ENCODE assay signal across 1 cellular context in the genomic region with DNA sequence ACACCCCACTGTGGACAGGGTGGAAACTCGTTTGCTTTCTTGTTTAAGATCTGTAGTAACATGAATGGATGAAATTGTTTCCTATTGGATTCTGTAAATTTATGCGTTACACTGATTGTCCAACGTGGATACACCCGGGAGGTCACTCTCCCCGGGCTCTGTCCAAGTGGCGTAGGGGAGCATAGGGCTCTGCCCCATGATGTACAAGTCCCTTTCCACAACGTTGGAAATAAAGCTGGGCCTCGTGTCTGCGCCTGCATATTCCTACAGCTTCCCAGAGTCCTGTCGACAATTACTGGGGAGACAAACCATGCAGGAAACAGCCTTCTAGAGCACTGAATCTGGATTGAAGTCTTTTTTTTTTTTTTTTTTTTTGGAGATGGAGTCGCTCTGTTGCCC.
TF ChIP-seq lines count a peak whose summit lies in the region.

No MANE protein-coding gene starts in this region.

TF ChIP-seq in HepG2, 621 proteins besides CTCF, POLR2A, EP300 and RAD21 (continues in another document):
- TF ChIP-seq KAT7 (CRISPR knock-in tag; IDR thresholded peaks at IDR 0.05; ENCODE audit: borderline replicate concordance): 0 out of 2 replicates have a peak, but pooled peaks have one; percentile 7
- TF ChIP-seq, protein P1, sequence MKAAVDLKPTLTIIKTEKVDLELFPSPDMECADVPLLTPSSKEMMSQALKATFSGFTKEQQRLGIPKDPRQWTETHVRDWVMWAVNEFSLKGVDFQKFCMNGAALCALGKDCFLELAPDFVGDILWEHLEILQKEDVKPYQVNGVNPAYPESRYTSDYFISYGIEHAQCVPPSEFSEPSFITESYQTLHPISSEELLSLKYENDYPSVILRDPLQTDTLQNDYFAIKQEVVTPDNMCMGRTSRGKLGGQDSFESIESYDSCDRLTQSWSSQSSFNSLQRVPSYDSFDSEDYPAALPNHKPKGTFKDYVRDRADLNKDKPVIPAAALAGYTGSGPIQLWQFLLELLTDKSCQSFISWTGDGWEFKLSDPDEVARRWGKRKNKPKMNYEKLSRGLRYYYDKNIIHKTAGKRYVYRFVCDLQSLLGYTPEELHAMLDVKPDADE (CRISPR knock-in tag; IDR thresholded peaks at IDR 0.05): no peak
- TF ChIP-seq PHF20 (CRISPR knock-in tag; IDR thresholded peaks at IDR 0.05): no peak
- TF ChIP-seq KDM6A (CRISPR knock-in tag; IDR thresholded peaks at IDR 0.05; ENCODE audit: low read depth): no peak
- TF ChIP-seq ZBTB7A (CRISPR knock-in tag; IDR thresholded peaks at IDR 0.05): no peak
- TF ChIP-seq, protein P2, sequence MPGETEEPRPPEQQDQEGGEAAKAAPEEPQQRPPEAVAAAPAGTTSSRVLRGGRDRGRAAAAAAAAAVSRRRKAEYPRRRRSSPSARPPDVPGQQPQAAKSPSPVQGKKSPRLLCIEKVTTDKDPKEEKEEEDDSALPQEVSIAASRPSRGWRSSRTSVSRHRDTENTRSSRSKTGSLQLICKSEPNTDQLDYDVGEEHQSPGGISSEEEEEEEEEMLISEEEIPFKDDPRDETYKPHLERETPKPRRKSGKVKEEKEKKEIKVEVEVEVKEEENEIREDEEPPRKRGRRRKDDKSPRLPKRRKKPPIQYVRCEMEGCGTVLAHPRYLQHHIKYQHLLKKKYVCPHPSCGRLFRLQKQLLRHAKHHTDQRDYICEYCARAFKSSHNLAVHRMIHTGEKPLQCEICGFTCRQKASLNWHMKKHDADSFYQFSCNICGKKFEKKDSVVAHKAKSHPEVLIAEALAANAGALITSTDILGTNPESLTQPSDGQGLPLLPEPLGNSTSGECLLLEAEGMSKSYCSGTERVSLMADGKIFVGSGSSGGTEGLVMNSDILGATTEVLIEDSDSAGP (CRISPR knock-in tag; IDR thresholded peaks at IDR 0.05; ENCODE audit: borderline replicate concordance): 0 out of 2 replicates have a peak, but pooled peaks have one; percentile 33
- TF ChIP-seq HIVEP1 (CRISPR knock-in tag; IDR thresholded peaks at IDR 0.05): no peak
- TF ChIP-seq CAMTA2 (CRISPR knock-in tag; IDR thresholded peaks at IDR 0.05; ENCODE audit: borderline replicate concordance): no peak
- TF ChIP-seq, protein P3, sequence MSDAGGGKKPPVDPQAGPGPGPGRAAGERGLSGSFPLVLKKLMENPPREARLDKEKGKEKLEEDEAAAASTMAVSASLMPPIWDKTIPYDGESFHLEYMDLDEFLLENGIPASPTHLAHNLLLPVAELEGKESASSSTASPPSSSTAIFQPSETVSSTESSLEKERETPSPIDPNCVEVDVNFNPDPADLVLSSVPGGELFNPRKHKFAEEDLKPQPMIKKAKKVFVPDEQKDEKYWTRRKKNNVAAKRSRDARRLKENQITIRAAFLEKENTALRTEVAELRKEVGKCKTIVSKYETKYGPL (CRISPR knock-in tag; IDR thresholded peaks at IDR 0.05): no peak
- TF ChIP-seq KLF12 (CRISPR knock-in tag; IDR thresholded peaks at IDR 0.05; ENCODE audit: borderline replicate concordance): no peak
- peak; percentile 35; the same call in 1 of the 2 replicates for TF ChIP-seq POLR2AphosphoS5 (IDR thresholded peaks at IDR 0.05; ENCODE audit: low read depth, low read length)
- TF ChIP-seq, protein P4, sequence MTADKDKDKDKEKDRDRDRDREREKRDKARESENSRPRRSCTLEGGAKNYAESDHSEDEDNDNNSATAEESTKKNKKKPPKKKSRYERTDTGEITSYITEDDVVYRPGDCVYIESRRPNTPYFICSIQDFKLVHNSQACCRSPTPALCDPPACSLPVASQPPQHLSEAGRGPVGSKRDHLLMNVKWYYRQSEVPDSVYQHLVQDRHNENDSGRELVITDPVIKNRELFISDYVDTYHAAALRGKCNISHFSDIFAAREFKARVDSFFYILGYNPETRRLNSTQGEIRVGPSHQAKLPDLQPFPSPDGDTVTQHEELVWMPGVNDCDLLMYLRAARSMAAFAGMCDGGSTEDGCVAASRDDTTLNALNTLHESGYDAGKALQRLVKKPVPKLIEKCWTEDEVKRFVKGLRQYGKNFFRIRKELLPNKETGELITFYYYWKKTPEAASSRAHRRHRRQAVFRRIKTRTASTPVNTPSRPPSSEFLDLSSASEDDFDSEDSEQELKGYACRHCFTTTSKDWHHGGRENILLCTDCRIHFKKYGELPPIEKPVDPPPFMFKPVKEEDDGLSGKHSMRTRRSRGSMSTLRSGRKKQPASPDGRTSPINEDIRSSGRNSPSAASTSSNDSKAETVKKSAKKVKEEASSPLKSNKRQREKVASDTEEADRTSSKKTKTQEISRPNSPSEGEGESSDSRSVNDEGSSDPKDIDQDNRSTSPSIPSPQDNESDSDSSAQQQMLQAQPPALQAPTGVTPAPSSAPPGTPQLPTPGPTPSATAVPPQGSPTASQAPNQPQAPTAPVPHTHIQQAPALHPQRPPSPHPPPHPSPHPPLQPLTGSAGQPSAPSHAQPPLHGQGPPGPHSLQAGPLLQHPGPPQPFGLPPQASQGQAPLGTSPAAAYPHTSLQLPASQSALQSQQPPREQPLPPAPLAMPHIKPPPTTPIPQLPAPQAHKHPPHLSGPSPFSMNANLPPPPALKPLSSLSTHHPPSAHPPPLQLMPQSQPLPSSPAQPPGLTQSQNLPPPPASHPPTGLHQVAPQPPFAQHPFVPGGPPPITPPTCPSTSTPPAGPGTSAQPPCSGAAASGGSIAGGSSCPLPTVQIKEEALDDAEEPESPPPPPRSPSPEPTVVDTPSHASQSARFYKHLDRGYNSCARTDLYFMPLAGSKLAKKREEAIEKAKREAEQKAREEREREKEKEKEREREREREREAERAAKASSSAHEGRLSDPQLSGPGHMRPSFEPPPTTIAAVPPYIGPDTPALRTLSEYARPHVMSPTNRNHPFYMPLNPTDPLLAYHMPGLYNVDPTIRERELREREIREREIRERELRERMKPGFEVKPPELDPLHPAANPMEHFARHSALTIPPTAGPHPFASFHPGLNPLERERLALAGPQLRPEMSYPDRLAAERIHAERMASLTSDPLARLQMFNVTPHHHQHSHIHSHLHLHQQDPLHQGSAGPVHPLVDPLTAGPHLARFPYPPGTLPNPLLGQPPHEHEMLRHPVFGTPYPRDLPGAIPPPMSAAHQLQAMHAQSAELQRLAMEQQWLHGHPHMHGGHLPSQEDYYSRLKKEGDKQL (CRISPR knock-in tag; IDR thresholded peaks at IDR 0.05; ENCODE audit: low read depth): no peak
- TF ChIP-seq, protein P5, sequence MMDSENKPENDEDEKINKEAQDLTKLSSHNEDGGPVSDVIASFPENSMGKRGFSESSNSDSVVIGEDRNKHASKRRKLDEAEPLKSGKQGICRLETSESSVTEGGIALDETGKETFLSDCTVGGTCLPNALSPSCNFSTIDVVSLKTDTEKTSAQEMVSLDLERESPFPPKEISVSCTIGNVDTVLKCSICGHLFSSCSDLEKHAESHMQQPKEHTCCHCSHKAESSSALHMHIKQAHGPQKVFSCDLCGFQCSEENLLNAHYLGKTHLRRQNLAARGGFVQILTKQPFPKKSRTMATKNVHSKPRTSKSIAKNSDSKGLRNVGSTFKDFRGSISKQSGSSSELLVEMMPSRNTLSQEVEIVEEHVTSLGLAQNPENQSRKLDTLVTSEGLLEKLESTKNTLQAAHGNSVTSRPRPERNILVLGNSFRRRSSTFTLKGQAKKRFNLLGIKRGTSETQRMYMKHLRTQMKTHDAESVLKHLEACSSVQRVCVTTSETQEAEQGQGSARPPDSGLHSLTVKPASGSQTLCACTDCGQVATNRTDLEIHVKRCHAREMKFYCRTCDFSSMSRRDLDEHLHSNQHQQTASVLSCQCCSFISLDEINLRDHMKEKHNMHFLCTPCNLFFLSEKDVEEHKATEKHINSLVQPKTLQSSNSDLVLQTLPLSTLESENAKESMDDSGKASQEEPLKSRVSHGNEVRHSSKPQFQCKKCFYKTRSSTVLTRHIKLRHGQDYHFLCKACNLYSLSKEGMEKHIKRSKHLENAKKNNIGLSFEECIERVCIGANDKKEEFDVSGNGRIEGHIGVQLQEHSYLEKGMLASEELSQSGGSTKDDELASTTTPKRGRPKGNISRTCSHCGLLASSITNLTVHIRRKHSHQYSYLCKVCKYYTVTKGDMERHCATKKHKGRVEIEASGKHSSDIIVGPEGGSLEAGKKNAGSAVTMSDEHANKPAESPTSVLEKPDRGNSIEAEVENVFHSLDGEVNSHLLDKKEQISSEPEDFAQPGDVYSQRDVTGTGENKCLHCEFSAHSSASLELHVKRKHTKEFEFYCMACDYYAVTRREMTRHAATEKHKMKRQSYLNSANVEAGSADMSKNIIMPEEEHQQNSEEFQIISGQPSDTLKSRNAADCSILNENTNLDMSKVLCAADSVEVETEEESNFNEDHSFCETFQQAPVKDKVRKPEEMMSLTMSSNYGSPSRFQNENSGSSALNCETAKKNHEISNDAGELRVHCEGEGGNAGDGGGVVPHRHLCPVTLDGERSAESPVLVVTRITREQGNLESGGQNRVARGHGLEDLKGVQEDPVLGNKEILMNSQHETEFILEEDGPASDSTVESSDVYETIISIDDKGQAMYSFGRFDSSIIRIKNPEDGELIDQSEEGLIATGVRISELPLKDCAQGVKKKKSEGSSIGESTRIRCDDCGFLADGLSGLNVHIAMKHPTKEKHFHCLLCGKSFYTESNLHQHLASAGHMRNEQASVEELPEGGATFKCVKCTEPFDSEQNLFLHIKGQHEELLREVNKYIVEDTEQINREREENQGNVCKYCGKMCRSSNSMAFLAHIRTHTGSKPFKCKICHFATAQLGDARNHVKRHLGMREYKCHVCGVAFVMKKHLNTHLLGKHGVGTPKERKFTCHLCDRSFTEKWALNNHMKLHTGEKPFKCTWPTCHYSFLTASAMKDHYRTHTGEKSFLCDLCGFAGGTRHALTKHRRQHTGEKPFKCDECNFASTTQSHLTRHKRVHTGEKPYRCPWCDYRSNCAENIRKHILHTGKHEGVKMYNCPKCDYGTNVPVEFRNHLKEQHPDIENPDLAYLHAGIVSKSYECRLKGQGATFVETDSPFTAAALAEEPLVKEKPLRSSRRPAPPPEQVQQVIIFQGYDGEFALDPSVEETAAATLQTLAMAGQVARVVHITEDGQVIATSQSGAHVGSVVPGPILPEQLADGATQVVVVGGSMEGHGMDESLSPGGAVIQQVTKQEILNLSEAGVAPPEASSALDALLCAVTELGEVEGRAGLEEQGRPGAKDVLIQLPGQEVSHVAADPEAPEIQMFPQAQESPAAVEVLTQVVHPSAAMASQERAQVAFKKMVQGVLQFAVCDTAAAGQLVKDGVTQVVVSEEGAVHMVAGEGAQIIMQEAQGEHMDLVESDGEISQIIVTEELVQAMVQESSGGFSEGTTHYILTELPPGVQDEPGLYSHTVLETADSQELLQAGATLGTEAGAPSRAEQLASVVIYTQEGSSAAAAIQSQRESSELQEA (CRISPR knock-in tag; IDR thresholded peaks at IDR 0.05; ENCODE audit: not compliant biosample characterization): no peak
- peak; percentile 65 for TF ChIP-seq POLR2G (IDR thresholded peaks at IDR 0.05; ENCODE audit: low read depth, low read length)
- no peak for TF ChIP-seq NKX3-1 (CRISPR knock-in tag; IDR thresholded peaks at IDR 0.05)
- no peak for TF ChIP-seq NFE2L1 (CRISPR knock-in tag; IDR thresholded peaks at IDR 0.05; ENCODE audit: borderline replicate concordance)
- TF ChIP-seq, protein P6, sequence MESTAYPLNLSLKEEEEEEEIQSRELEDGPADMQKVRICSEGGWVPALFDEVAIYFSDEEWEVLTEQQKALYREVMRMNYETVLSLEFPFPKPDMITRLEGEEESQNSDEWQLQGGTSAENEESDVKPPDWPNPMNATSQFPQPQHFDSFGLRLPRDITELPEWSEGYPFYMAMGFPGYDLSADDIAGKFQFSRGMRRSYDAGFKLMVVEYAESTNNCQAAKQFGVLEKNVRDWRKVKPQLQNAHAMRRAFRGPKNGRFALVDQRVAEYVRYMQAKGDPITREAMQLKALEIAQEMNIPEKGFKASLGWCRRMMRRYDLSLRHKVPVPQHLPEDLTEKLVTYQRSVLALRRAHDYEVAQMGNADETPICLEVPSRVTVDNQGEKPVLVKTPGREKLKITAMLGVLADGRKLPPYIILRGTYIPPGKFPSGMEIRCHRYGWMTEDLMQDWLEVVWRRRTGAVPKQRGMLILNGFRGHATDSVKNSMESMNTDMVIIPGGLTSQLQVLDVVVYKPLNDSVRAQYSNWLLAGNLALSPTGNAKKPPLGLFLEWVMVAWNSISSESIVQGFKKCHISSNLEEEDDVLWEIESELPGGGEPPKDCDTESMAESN (CRISPR knock-in tag; conservative IDR thresholded peaks at IDR 0.05): no peak
- TF ChIP-seq ZNF24 (IDR thresholded peaks at IDR 0.05): no peak
- TF ChIP-seq ZFX (CRISPR knock-in tag; IDR thresholded peaks at IDR 0.05; ENCODE audit: low read depth): peak; percentile 14; the same call in 1 of the 2 replicates
- TF ChIP-seq NR1H2 (CRISPR knock-in tag; IDR thresholded peaks at IDR 0.05; ENCODE audit: borderline replicate concordance, low read depth): no peak
- TF ChIP-seq ZSCAN31 (CRISPR knock-in tag; IDR thresholded peaks at IDR 0.05; ENCODE audit: low read depth): no peak
- TF ChIP-seq, protein P7, sequence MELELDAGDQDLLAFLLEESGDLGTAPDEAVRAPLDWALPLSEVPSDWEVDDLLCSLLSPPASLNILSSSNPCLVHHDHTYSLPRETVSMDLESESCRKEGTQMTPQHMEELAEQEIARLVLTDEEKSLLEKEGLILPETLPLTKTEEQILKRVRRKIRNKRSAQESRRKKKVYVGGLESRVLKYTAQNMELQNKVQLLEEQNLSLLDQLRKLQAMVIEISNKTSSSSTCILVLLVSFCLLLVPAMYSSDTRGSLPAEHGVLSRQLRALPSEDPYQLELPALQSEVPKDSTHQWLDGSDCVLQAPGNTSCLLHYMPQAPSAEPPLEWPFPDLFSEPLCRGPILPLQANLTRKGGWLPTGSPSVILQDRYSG (CRISPR knock-in tag; IDR thresholded peaks at IDR 0.05): no peak
- TF ChIP-seq ZFYVE20 (CRISPR knock-in tag; IDR thresholded peaks at IDR 0.05; ENCODE audit: borderline replicate concordance, low read depth): no peak
- no peak for TF ChIP-seq ZNF138 (CRISPR knock-in tag; IDR thresholded peaks at IDR 0.05; ENCODE audit: low read depth)
- TF ChIP-seq TCF7 (IDR thresholded peaks at IDR 0.05; ENCODE audit: low read depth): no peak
- no peak; the same call in 1 of the 2 replicates for TF ChIP-seq DMAP1 (CRISPR knock-in tag; IDR thresholded peaks at IDR 0.05)
- no peak for TF ChIP-seq THAP11 (CRISPR knock-in tag; IDR thresholded peaks at IDR 0.05)
- TF ChIP-seq ZNF367 (CRISPR knock-in tag; IDR thresholded peaks at IDR 0.05; ENCODE audit: borderline replicate concordance): no peak
- TF ChIP-seq, protein P8, sequence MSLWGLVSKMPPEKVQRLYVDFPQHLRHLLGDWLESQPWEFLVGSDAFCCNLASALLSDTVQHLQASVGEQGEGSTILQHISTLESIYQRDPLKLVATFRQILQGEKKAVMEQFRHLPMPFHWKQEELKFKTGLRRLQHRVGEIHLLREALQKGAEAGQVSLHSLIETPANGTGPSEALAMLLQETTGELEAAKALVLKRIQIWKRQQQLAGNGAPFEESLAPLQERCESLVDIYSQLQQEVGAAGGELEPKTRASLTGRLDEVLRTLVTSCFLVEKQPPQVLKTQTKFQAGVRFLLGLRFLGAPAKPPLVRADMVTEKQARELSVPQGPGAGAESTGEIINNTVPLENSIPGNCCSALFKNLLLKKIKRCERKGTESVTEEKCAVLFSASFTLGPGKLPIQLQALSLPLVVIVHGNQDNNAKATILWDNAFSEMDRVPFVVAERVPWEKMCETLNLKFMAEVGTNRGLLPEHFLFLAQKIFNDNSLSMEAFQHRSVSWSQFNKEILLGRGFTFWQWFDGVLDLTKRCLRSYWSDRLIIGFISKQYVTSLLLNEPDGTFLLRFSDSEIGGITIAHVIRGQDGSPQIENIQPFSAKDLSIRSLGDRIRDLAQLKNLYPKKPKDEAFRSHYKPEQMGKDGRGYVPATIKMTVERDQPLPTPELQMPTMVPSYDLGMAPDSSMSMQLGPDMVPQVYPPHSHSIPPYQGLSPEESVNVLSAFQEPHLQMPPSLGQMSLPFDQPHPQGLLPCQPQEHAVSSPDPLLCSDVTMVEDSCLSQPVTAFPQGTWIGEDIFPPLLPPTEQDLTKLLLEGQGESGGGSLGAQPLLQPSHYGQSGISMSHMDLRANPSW (CRISPR knock-in tag; IDR thresholded peaks at IDR 0.05; ENCODE audit: borderline replicate concordance): 0 out of 2 replicates have a peak, but pooled peaks have one; percentile 22
- peak; percentile 73; the same call in 1 of the 2 replicates for TF ChIP-seq TOPORS (CRISPR knock-in tag; IDR thresholded peaks at IDR 0.05)
